In genomic region chr9:136138566-136138965, GRCh38 we compare ENCODE assay signal across 8 cellular contexts.
A peak's percentile ranks its signal among the peaks of the same experiment; 100 is the strongest.
DNase-seq lines count a peak whose midpoint lies in the region; ATAC-seq, FAIRE-seq and TF ChIP-seq lines count a peak whose summit lies in the region.

No MANE protein-coding gene starts in this region.

- no peaks in the 10 kb centered on the region for H4K20me1 ChIP-seq in OCI-LY3 (ENCODE audit: insufficient read depth, low read length)

- no peak overlapping the region for H3K27ac ChIP-seq in OCI-LY3 (ENCODE audit: low read length)

- H3K4me2 ChIP-seq in OCI-LY3 (ENCODE audit: low read length), result no peak overlapping the region

- no peaks in the 10 kb centered on the region for H3K4me1 ChIP-seq in OCI-LY3 (ENCODE audit: low read length)

- H3K4me3 ChIP-seq in AG09309 (ENCODE audit: control insufficient read depth, low read depth, low read length) (no peak overlapping the region), OCI-LY3 (ENCODE audit: low read length) (no peak overlapping the region)

- no peaks in the 10 kb centered on the region for H3K9me3 ChIP-seq in OCI-LY3 (ENCODE audit: insufficient read depth, low read length)

- no peak overlapping the region for H3K9ac ChIP-seq in OCI-LY3 (ENCODE audit: low read length)

- ATAC-seq in GM19328 (IDR thresholded peaks at IDR 0.05; ENCODE audit: unreplicated experiment), result no peak

- intact Hi-C loops in posterior cingulate gyrus (cut with DNase I), result no loop called here

- H3K79me2 ChIP-seq in OCI-LY3 (ENCODE audit: low read length), result no peaks in the 10 kb centered on the region

- DNase-seq in AG09309 (ENCODE audit: low read depth) (no peak), ecto neural progenitor cell (ENCODE audit: low spot score) (peak; percentile 81), posterior cingulate gyrus (no peak), HTR-8/SVneo (ENCODE audit: insufficient read length, low spot score) (no peak)
- peak; percentile 25 for DNase-seq in stimulated activated CD8-positive, alpha-beta memory T cell treated with anti-CD3 and anti-CD28 coated beads, Interleukin-4, amount 100 ng/mL, for 24 hours (ENCODE audit: low read depth)

- no peaks in the 10 kb centered on the region for H3K36me3 ChIP-seq in OCI-LY3 (replicated peaks; ENCODE audit: low read depth, low read length)

- FAIRE-seq in HTR-8/SVneo (lab: Jason Lieb, UNC), result no peak

- peak; percentile 32 for TF ChIP-seq CTCF in AG09309 (IDR thresholded peaks at IDR 0.05; ENCODE audit: control insufficient read depth, insufficient read depth, low read depth, low read length, missing control alignments)
- peak; percentile 71 for TF ChIP-seq CTCF in GM12873 (IDR thresholded peaks at IDR 0.05; ENCODE audit: insufficient read depth, low read depth, low read length, missing control alignments)
- peak; percentile 65 for TF ChIP-seq CTCF in OCI-LY3 (IDR thresholded peaks at IDR 0.05; ENCODE audit: low read depth, low read length)

- H2AFZ ChIP-seq in OCI-LY3 (ENCODE audit: low read depth, low read length), result no peak overlapping the region

- H3K27me3 ChIP-seq in OCI-LY3 (ENCODE audit: low read depth, low read length), result no peaks in the 10 kb centered on the region

Comparison
In these comparisons a context has a peak if more than half of its experiments do, and no peak if none do; other contexts are left out.
1. DNase-seq: peak in ecto neural progenitor cell (single experiment) and stimulated activated CD8-positive, alpha-beta memory T cell treated with anti-CD3 and anti-CD28 coated beads, Interleukin-4, amount 100 ng/mL, for 24 hours (single experiment); none in AG09309 (single experiment), posterior cingulate gyrus (0 of 10) and HTR-8/SVneo (single experiment).
2. Peak in every context shown above with its lines, with median percentiles within 50 percentile points of each other: CTCF ChIP-seq.